In genomic region chr10:56911906-56912480, GRCh38 we compare ENCODE assay signal across 18 cellular contexts.
DNase-seq lines count a peak whose midpoint lies in the region; ATAC-seq and TF ChIP-seq lines count a peak whose summit lies in the region.
"Had no signal": no experiment of that assay in that cellular context is flagged by ENCODE, and none has a peak within 500 bp of the region (broad histone marks: within the 10 kb centered on the region; RNA-seq: fewer than 3 reads in every experiment).

No MANE protein-coding gene starts in this region.

- H3K27me3 ChIP-seq in kidney epithelial cell (ENCODE audit: control insufficient read depth, insufficient read depth, low read length) = no peaks in the 10 kb centered on the region
- H3K27me3 ChIP-seq in upper lobe of right lung = no peaks in the 10 kb centered on the region
- H3K27me3 ChIP-seq: BLaER1 treated with 17β-estradiol and CSF1 and Interleukin-3, amounts not matched to agents 10 nM and 100 nM; Peyer's patch had no signal

- H3K4me3 ChIP-seq in kidney epithelial cell (ENCODE audit: low read depth, low read length) (no peak overlapping the region), upper lobe of right lung (no peak overlapping the region)
- H3K4me3 ChIP-seq: BLaER1 treated with 17β-estradiol and CSF1 and Interleukin-3, amounts not matched to agents 10 nM and 100 nM; Peyer's patch had no signal

- intact Hi-C loops in upper lobe of right lung (cut with DNase I) = no loop called here

- peak; percentile 70 for ATAC-seq in HG03521 (IDR thresholded peaks at IDR 0.05; ENCODE audit: unreplicated experiment)
- peak; percentile 83 for ATAC-seq in upper lobe of right lung
- no peak for ATAC-seq in HG03097 (IDR thresholded peaks at IDR 0.05; ENCODE audit: low FRiP score, unreplicated experiment)
- ATAC-seq in HG02852 (IDR thresholded peaks at IDR 0.05; ENCODE audit: unreplicated experiment) = no peak
- ATAC-seq: HCT116, SK-N-SH treated with all-trans-retinoic acid at 6 μM for 48 hours had no signal

- H3K9me3 ChIP-seq in upper lobe of right lung = no peaks in the 10 kb centered on the region
- H3K9me3 ChIP-seq: BLaER1 treated with 17β-estradiol and CSF1 and Interleukin-3, amounts not matched to agents 10 nM and 100 nM; Peyer's patch had no signal

- peak; percentile 10 for DNase-seq in NCI-H1105 treated with DMSO at 0.1 percent for 48 hours (lab: John Stamatoyannopoulos, UW)
- no peak for DNase-seq in NCI-H1105 (lab: John Stamatoyannopoulos, UW)
- peak; percentile 23 for DNase-seq in kidney epithelial cell (ENCODE audit: low read depth)
- no peak for DNase-seq in upper lobe of right lung
- DNase-seq in activated naive CD4-positive, alpha-beta T cell treated with Interleukin-2 at 50 U/mL for 16 hours = no peak
- DNase-seq: IMR-90, NCI-H1436 treated with DMSO at 0.1 percent for 48 hours, NCI-H345, NCI-H69, Peyer's patch, SHP77 had no signal

- TF ChIP-seq CTCF in kidney epithelial cell (IDR thresholded peaks at IDR 0.05; ENCODE audit: insufficient read depth, low read length, poor library complexity, severe bottlenecking) (no peak), upper lobe of right lung (IDR thresholded peaks at IDR 0.05) (no peak)

- H3K4me1 ChIP-seq in upper lobe of right lung = no peaks in the 10 kb centered on the region
- H3K4me1 ChIP-seq: BLaER1 treated with 17β-estradiol and CSF1 and Interleukin-3, amounts not matched to agents 10 nM and 100 nM; Peyer's patch had no signal

- no peak overlapping the region for H3K27ac ChIP-seq in upper lobe of right lung
- H3K27ac ChIP-seq: 22Rv1; BLaER1 treated with 17β-estradiol and CSF1 and Interleukin-3, amounts not matched to agents 10 nM and 100 nM; Peyer's patch had no signal

- H3K36me3 ChIP-seq in kidney epithelial cell (ENCODE audit: control insufficient read depth, insufficient read depth, low read length) (no peaks in the 10 kb centered on the region), upper lobe of right lung (no peaks in the 10 kb centered on the region)
- H3K36me3 ChIP-seq: BLaER1 treated with 17β-estradiol and CSF1 and Interleukin-3, amounts not matched to agents 10 nM and 100 nM; Peyer's patch had no signal

Comparison
In these comparisons a context has a peak if more than half of its experiments do, and no peak if none do; other contexts are left out.
1. DNase-seq: peak in NCI-H1105 treated with DMSO at 0.1 percent for 48 hours (single experiment) and kidney epithelial cell (single experiment); none in NCI-H1105 (single experiment), upper lobe of right lung (single experiment) and activated naive CD4-positive, alpha-beta T cell treated with Interleukin-2 at 50 U/mL for 16 hours (single experiment).
2. ATAC-seq: peak in HG03521 (single experiment) and upper lobe of right lung (single experiment); none in HG03097 (single experiment) and HG02852 (single experiment).